In genomic region chr19:9818734-9819589, GRCh38 we compare ENCODE assay signal across 8 cellular contexts. TPM values are rescaled to one million over a fixed set of nuclear protein-coding genes. Genes with fewer than 3 reads are reported as not detected.
DNase-seq lines count a peak whose midpoint lies in the region; ATAC-seq and TF ChIP-seq lines count a peak whose summit lies in the region.

FBXL12 (minus strand) TSS chr19:9819079; CDS start chr19:9818813, 266 bp downstream.

- peak within 1 kb of the TSS; percentile 82 for H3K4me3 ChIP-seq in PC-3 (ENCODE audit: low read length)
- peak within 1 kb of the TSS; percentile 95 for H3K4me3 ChIP-seq in epithelial cell of esophagus (ENCODE audit: low read length)
- H3K4me3 ChIP-seq in mucosa of descending colon = peak within 1 kb of the TSS; percentile 94

- H3K27ac ChIP-seq in PC-3 (ENCODE audit: low read length) = peak within 1 kb of the TSS; percentile 62

- H4K20me1 ChIP-seq in PC-3 (ENCODE audit: low read length) = no peaks in the 10 kb centered on the region

- POLR2A ChIA-PET in PC-3 (lab: Charles Lee; ENCODE audit: unreplicated experiment) = no interaction called here

- no peaks in the 10 kb centered on the region for H3K9me2 ChIP-seq in PC-3 (replicated peaks; ENCODE audit: low read length)

- TF ChIP-seq CTCF in PC-3 (conservative IDR thresholded peaks at IDR 0.05; ENCODE audit: low read depth, low read length) = no peak
- no peak for TF ChIP-seq CTCF in epithelial cell of esophagus (IDR thresholded peaks at IDR 0.05; ENCODE audit: insufficient read depth, low read depth, low read length, missing control alignments)
- no peak for TF ChIP-seq CTCF in mucosa of descending colon (IDR thresholded peaks at IDR 0.05)

- no peak for TF ChIP-seq EP300 in Ishikawa (IDR thresholded peaks at IDR 0.05; ENCODE audit: borderline replicate concordance)

- H3K4me2 ChIP-seq in PC-3 (ENCODE audit: low read length) = peak within 1 kb of the TSS; percentile 94

- no peak for TF ChIP-seq RAD21 in Ishikawa (IDR thresholded peaks at IDR 0.05; ENCODE audit: low read depth)

- peak; percentile 97 for DNase-seq in DMS 273 treated with DMSO at 0.1 percent for 48 hours (lab: John Stamatoyannopoulos, UW)
- peak; percentile 100 for DNase-seq in PC-3
- DNase-seq in activated T-cell treated with anti-CD3 and anti-CD28 coated beads for 48 hours (ENCODE audit: low read depth) = peak; percentile 100
- DNase-seq in epithelial cell of esophagus (ENCODE audit: low read depth) = peak; percentile 100
- DNase-seq in mucosa of descending colon = peak; percentile 100
- peak; percentile 100 for DNase-seq in stimulated activated CD8-positive, alpha-beta memory T cell treated with anti-CD3 and anti-CD28 coated beads, Interleukin-4, amount 100 ng/mL, for 24 hours (ENCODE audit: low read depth)

- H3F3A ChIP-seq in PC-3 (ENCODE audit: low read length, unreplicated experiment) = no peaks in the 10 kb centered on the region

- no peaks in the 10 kb centered on the region for H3K27me3 ChIP-seq in PC-3 (ENCODE audit: low read length)

- H3K9me3 ChIP-seq in PC-3 (ENCODE audit: low read length) (no peaks in the 10 kb centered on the region), mucosa of descending colon (no peaks in the 10 kb centered on the region)

- peaks cover 9% of the 10 kb centered on the region for H3K36me3 ChIP-seq in PC-3 (ENCODE audit: low read depth, low read length)
- no peaks in the 10 kb centered on the region for H3K36me3 ChIP-seq in mucosa of descending colon (ENCODE audit: low read depth)

- peak within 1 kb of the TSS; percentile 79 for H3K9ac ChIP-seq in PC-3 (ENCODE audit: low read length)

- H3K79me2 ChIP-seq in PC-3 (ENCODE audit: low read length) = peaks cover 30% of the 10 kb centered on the region

- BruUV-seq in PC-3 (replicated peaks; lab: Mats Ljungman, UMichigan) = no TSS peak

- peak; percentile 85 for ATAC-seq in GM21529 (IDR thresholded peaks at IDR 0.05; ENCODE audit: unreplicated experiment)
- peak; percentile 85 for ATAC-seq in PC-3
- ATAC-seq in mucosa of descending colon = peak; percentile 91

- intact Hi-C loops in PC-3 (cut with micrococcal nuclease) = loop anchor here (1.0 kb wide), 3 partner anchors 23 to 34 kb away; no protein-coding TSS in a partner anchor
- intact Hi-C loops in mucosa of descending colon (cut with DNase I, micrococcal nuclease) = no loop called here

- CTCF ChIA-PET in PC-3 (lab: Charles Lee) = interaction anchor here (0.7 kb wide), 2 partner anchors 49 to 136 kb away, joined by 9 to 15 read pairs; no protein-coding TSS in a partner anchor

- peak within 1 kb of the TSS; percentile 81 for H2AFZ ChIP-seq in PC-3 (ENCODE audit: low read length)

- peaks cover 13% of the 10 kb centered on the region for H3K4me1 ChIP-seq in PC-3 (ENCODE audit: insufficient read depth, low read length)
- H3K4me1 ChIP-seq in mucosa of descending colon (ENCODE audit: low read depth) = peaks cover 15% of the 10 kb centered on the region

TF ChIP-seq in Ishikawa, 13 proteins besides CTCF, POLR2A, EP300 and RAD21:
- TF ChIP-seq, protein P1, sequence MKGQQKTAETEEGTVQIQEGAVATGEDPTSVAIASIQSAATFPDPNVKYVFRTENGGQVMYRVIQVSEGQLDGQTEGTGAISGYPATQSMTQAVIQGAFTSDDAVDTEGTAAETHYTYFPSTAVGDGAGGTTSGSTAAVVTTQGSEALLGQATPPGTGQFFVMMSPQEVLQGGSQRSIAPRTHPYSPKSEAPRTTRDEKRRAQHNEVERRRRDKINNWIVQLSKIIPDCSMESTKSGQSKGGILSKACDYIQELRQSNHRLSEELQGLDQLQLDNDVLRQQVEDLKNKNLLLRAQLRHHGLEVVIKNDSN (IDR thresholded peaks at IDR 0.05) = no peak
- TF ChIP-seq YY1 (IDR thresholded peaks at IDR 0.05; ENCODE audit: low read depth) (peak; percentile 92), CREB1 (IDR thresholded peaks at IDR 0.05; ENCODE audit: low read depth) (peak; percentile 39; the same call in 1 of the 2 replicates), FOXM1 (IDR thresholded peaks at IDR 0.05; ENCODE audit: borderline replicate concordance, low read depth) (no peak), MAX (IDR thresholded peaks at IDR 0.05) (peak; percentile 54), EGR1 (IDR thresholded peaks at IDR 0.05) (0 out of 2 replicates have a peak, but pooled peaks have one; percentile 19), TAF1 (IDR thresholded peaks at IDR 0.05; ENCODE audit: low read depth) (peak; percentile 88), TEAD4 (IDR thresholded peaks at IDR 0.05) (no peak), TCF12 (IDR thresholded peaks at IDR 0.05; ENCODE audit: low read depth) (peak; percentile 72), ZBTB7A (IDR thresholded peaks at IDR 0.05; ENCODE audit: low read depth) (peak; percentile 98), CEBPB (IDR thresholded peaks at IDR 0.05) (no peak; the same call in 1 of the 2 replicates), NFIC (IDR thresholded peaks at IDR 0.05) (peak; percentile 40; the same call in 1 of the 2 replicates)
- TF ChIP-seq, protein P2, sequence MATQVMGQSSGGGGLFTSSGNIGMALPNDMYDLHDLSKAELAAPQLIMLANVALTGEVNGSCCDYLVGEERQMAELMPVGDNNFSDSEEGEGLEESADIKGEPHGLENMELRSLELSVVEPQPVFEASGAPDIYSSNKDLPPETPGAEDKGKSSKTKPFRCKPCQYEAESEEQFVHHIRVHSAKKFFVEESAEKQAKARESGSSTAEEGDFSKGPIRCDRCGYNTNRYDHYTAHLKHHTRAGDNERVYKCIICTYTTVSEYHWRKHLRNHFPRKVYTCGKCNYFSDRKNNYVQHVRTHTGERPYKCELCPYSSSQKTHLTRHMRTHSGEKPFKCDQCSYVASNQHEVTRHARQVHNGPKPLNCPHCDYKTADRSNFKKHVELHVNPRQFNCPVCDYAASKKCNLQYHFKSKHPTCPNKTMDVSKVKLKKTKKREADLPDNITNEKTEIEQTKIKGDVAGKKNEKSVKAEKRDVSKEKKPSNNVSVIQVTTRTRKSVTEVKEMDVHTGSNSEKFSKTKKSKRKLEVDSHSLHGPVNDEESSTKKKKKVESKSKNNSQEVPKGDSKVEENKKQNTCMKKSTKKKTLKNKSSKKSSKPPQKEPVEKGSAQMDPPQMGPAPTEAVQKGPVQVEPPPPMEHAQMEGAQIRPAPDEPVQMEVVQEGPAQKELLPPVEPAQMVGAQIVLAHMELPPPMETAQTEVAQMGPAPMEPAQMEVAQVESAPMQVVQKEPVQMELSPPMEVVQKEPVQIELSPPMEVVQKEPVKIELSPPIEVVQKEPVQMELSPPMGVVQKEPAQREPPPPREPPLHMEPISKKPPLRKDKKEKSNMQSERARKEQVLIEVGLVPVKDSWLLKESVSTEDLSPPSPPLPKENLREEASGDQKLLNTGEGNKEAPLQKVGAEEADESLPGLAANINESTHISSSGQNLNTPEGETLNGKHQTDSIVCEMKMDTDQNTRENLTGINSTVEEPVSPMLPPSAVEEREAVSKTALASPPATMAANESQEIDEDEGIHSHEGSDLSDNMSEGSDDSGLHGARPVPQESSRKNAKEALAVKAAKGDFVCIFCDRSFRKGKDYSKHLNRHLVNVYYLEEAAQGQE (IDR thresholded peaks at IDR 0.05; ENCODE audit: low read depth) = no peak

RNA-seq across cellular contexts. Expression of gene FBXL12, which starts in this region (rescaled TPM):
- total RNA-seq in PC-3 (2014; rRNA removed) (31.4 and 37.6 TPM in 2 replicates), mucosa of descending colon (10 to 100 TPM; 25.7 to 36.1 (median 31.3) TPM)

Comparison
In these comparisons a context has a peak if more than half of its experiments do, and no peak if none do; other contexts are left out.
1. Peak in every context shown above with its lines: DNase-seq, ATAC-seq, H3K4me3 ChIP-seq and H3K27ac ChIP-seq.